In the genomic region with DNA sequence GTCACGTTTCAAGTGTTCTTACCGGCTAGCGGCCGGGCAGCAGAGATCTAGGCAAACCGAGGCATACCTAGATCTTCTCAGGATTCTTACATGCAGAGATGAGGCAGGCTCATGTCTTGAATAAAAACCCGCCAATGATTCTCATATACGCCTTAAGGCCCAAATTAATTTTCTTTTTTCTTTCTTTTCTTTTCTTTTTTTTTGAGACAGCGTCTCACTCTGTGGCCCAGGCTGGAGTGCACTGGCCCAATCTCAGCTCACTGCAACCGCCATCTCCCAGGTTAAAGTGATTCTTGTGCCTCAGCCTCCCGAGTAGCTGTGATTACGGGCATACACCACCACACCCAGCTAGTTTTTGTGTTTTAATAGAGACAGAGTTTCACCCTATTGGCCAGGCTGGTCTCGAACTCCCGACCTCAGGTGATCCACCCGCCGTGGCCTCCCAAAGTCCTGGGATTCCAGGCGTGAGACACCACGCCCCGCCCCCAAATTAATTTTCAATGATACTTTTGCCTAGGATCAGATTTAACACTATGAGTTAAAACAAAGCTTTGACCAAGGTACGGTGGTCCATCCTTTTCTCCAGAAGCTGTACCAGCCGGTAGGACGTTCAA, we compare ENCODE assay signal across 8 cellular contexts. TPM values are rescaled to one million over a fixed set of nuclear protein-coding genes. Genes with fewer than 3 reads are reported as not detected.
DNase-seq lines count a peak whose midpoint lies in the region; ATAC-seq and TF ChIP-seq lines count a peak whose summit lies in the region.

No MANE protein-coding gene starts in this region.

- H3K79me2 ChIP-seq in mammary epithelial cell (ENCODE audit: insufficient read depth, low read length): peaks cover 17% of the 10 kb centered on the region

- H2AFZ ChIP-seq in mammary epithelial cell (ENCODE audit: low read depth, low read length): peak overlapping the region; percentile 98

- H3K9me3 ChIP-seq in right atrium auricular region (no peaks in the 10 kb centered on the region), mammary epithelial cell (replicated peaks; ENCODE audit: insufficient read depth, low read length) (no peaks in the 10 kb centered on the region), mucosa of descending colon (no peaks in the 10 kb centered on the region)

- no peak for TF ChIP-seq CTCF in right atrium auricular region (IDR thresholded peaks at IDR 0.05)
- TF ChIP-seq CTCF in mammary epithelial cell (conservative IDR thresholded peaks at IDR 0.05 in 1 of 2, IDR thresholded peaks at IDR 0.05 in 1 of 2; ENCODE audit: extremely low read depth in 1 of 2, insufficient read depth in 1 of 2, low read depth in 1 of 2, low read length in 2 of 2): no peak
- no peak for TF ChIP-seq CTCF in mucosa of descending colon (IDR thresholded peaks at IDR 0.05)

- peak overlapping the region; percentile 83 for H3K9ac ChIP-seq in mammary epithelial cell (ENCODE audit: insufficient read depth, low read length)

- H3K4me1 ChIP-seq in right atrium auricular region (peaks cover 0 to 7% of the 10 kb centered on the region in 2 donors), mammary epithelial cell (ENCODE audit: insufficient read depth, low read length) (no peaks in the 10 kb centered on the region), mucosa of descending colon (ENCODE audit: low read depth) (no peaks in the 10 kb centered on the region)

- BruUV-seq in mammary epithelial cell (replicated peaks; lab: Mats Ljungman, UMichigan): TSS peak; percentile 12

- H3K36me3 ChIP-seq in right atrium auricular region (no peaks in the 10 kb centered on the region), mammary epithelial cell (ENCODE audit: insufficient read depth, low read length) (no peaks in the 10 kb centered on the region), mucosa of descending colon (ENCODE audit: low read depth) (no peaks in the 10 kb centered on the region)

- ATAC-seq in left ventricle myocardium superior: no peak
- no peak for ATAC-seq in mucosa of descending colon
- ATAC-seq in GM21528 (IDR thresholded peaks at IDR 0.05; ENCODE audit: low FRiP score, unreplicated experiment): no peak

- no peak for DNase-seq in right atrium auricular region (ENCODE audit: low spot score)
- DNase-seq in left ventricle myocardium superior: no peak
- peak; percentile 4 for DNase-seq in mammary epithelial cell
- DNase-seq in mucosa of descending colon: peak in 2 of 3 donors; percentile 39 to 49
- no peak for DNase-seq in activated effector memory CD4-positive, alpha-beta T cell treated with anti-CD3 and anti-CD28 coated beads, Interleukin-2, amount 50 U/mL, for 16 hours
- no peak for DNase-seq in amygdala (lab: John Stamatoyannopoulos, UW)
- DNase-seq in NCI-H2029 (lab: John Stamatoyannopoulos, UW): no peak

- CTCF ChIA-PET in mammary epithelial cell (lab: Charles Lee; ENCODE audit: low non-redundant PET): interaction anchor here (0.6 kb wide), 1 partner anchor 124 kb away, joined by 3 read pairs; no protein-coding TSS in a partner anchor

- intact Hi-C loops in left ventricle myocardium superior (cut with micrococcal nuclease): no loop called here
- intact Hi-C loops in mammary epithelial cell (cut with micrococcal nuclease): loop anchor here (1.0 kb wide), 1 partner anchor 174 kb away; no protein-coding TSS in a partner anchor
- intact Hi-C loops in mucosa of descending colon (cut with DNase I, micrococcal nuclease): loop anchor here (10.0 kb wide), 2 partner anchors 54 to 124 kb away; no protein-coding TSS in a partner anchor

- no peaks in the 10 kb centered on the region for H3K27me3 ChIP-seq in right atrium auricular region
- H3K27me3 ChIP-seq in mammary epithelial cell (ENCODE audit: insufficient read depth, low read length): no peaks in the 10 kb centered on the region

- H4K20me1 ChIP-seq in mammary epithelial cell (ENCODE audit: insufficient read depth, low read length): no peaks in the 10 kb centered on the region

- H3K27ac ChIP-seq in right atrium auricular region (peak overlapping the region; percentile 97), mammary epithelial cell (ENCODE audit: insufficient read depth, low read depth, low read length) (no peak overlapping the region)

- WGBS in mammary epithelial cell (ENCODE audit: low coverage, missing lambda C conversion rate): 75% methylated on average over 13 of the region's 21 CpGs

- peak overlapping the region; percentile 82 for H3K4me2 ChIP-seq in mammary epithelial cell (ENCODE audit: insufficient read depth, low read depth, low read length)

- dilution Hi-C loops in mammary epithelial cell (cut with HindIII; ENCODE audit: low sequenced_read_pairs): no loop called here

- peak overlapping the region; percentile 79 to 92 for H3K4me3 ChIP-seq in right atrium auricular region
- H3K4me3 ChIP-seq in mammary epithelial cell (replicated peaks in 1 of 3; ENCODE audit: insufficient read depth in 1 of 3, low read depth in 2 of 3, low read length in 3 of 3): peak overlapping the region; percentile 86 to 95 (median 89)
- H3K4me3 ChIP-seq in mucosa of descending colon: peak overlapping the region; percentile 79

- in situ Hi-C loops in mammary epithelial cell (cut with MboI; ENCODE audit: low sequenced_read_pairs in 2 of 2): no loop called here

RNA-seq across cellular contexts. Expression of a gene that starts 1.5 kb away (rescaled TPM):
- total RNA-seq in right atrium auricular region (1 to 10 TPM; 1.6 to 1.7 TPM), left ventricle myocardium superior (2.3 TPM), mammary epithelial cell (1 to 10 TPM; 5.3 to 8.1 TPM), mucosa of descending colon (1 to 10 TPM; 7.8 to 8.9 (median 7.8) TPM)
- polyA plus RNA-seq in mammary epithelial cell: 3.0 TPM
- polyA minus RNA-seq in mammary epithelial cell: 4.8 TPM

Comparison
In these comparisons a context has a peak if more than half of its experiments do, and no peak if none do; other contexts are left out.
1. DNase-seq: peak in mammary epithelial cell (single experiment) and mucosa of descending colon (2 of 3); none in right atrium auricular region (single experiment), left ventricle myocardium superior (single experiment), activated effector memory CD4-positive, alpha-beta T cell treated with anti-CD3 and anti-CD28 coated beads, Interleukin-2, amount 50 U/mL, for 16 hours (single experiment), amygdala (0 of 56) and NCI-H2029 (single experiment).
2. Peak in every context shown above with its lines, with median percentiles within 50 percentile points of each other: H3K4me3 ChIP-seq.